25 cellular contexts compared by ENCODE assay signal in the genomic region with DNA sequence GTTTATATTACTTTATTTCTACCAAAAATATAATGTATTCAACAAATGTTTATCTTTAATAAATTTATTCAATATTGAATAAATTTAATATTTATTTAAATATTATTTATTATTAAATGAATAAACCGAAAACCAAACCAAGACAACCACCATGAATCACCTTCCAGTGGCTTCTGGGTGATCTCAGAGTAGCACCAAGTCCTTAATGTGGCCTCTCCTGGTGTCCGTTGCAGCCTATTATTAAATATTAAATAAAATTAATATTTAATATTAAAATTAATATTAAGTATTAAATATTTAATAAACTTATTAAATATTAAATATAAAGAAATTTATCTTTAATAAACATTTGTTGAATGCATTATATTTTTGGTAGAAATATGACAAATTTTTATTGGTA.
"Had no signal": no experiment of that assay in that cellular context is flagged by ENCODE, and none has a peak within 500 bp of the region (broad histone marks: within the 10 kb centered on the region; RNA-seq: fewer than 3 reads in every experiment).

No MANE protein-coding gene starts in this region.

- DNase-seq: natural killer cell; occipital lobe; ovary; posterior cingulate gyrus; psoas muscle; right cardiac atrium; right lobe of liver; sigmoid colon; small intestine; stimulated activated CD4-positive, alpha-beta T cell treated with anti-CD3 and anti-CD28 coated beads, Interleukin-15, amount 100 ng/mL, for 24 hours; stimulated activated CD4-positive, alpha-beta T cell treated with anti-CD3 and anti-CD28 coated beads, Interleukin-2, amount 100 ng/mL, for 24 hours; stimulated activated CD4-positive, alpha-beta T cell treated with anti-CD3 and anti-CD28 coated beads, Interleukin-2, amount 100 ng/mL, for 48 hours; stimulated activated CD4-positive, alpha-beta T cell treated with anti-CD3 and anti-CD28 coated beads, Interleukin-4, amount 100 ng/mL, for 24 hours; stimulated activated naive B cell treated with anti-CD40 and anti-IgM and Interleukin-4, amounts not matched to agents 10 μg/mL and 1 μg/mL and 100 μg/mL, for 72 hours; stimulated activated naive CD4-positive, alpha-beta T cell treated with Interleukin-2 at 50 U/mL for 16 hours; stomach; thyroid gland; trophoblast cell; upper lobe of left lung had no signal

- H3K4me1 Mint-ChIP-seq: natural killer cell; nephron; neural progenitor cell; stimulated activated effector memory CD8-positive, alpha-beta T cell treated with anti-CD3 and anti-CD28 coated beads, Interleukin-12 subunit alpha, Interleukin-12 subunit beta, amount 100 ng/mL, for 72 hours; stimulated activated naive B cell treated with anti-CD40 and anti-IgM and Interleukin-4, amounts not matched to agents 10 μg/mL and 1 μg/mL and 100 μg/mL, for 72 hours had no signal

- H3K27me3 Mint-ChIP-seq: stimulated activated naive B cell treated with anti-CD40 and anti-IgM and Interleukin-4, amounts not matched to agents 10 μg/mL and 1 μg/mL and 100 μg/mL, for 72 hours had no signal

- FAIRE-seq: small intestine, urothelium cell line had no signal

- H3K36me3 Mint-ChIP-seq: natural killer cell; neural progenitor cell; stimulated activated effector memory CD8-positive, alpha-beta T cell treated with anti-CD3 and anti-CD28 coated beads, Interleukin-12 subunit alpha, Interleukin-12 subunit beta, amount 100 ng/mL, for 72 hours; stimulated activated naive B cell treated with anti-CD40 and anti-IgM and Interleukin-4, amounts not matched to agents 10 μg/mL and 1 μg/mL and 100 μg/mL, for 72 hours had no signal

- H3K4me3 Mint-ChIP-seq: natural killer cell; nephron; neural progenitor cell; stimulated activated effector memory CD8-positive, alpha-beta T cell treated with anti-CD3 and anti-CD28 coated beads, Interleukin-12 subunit alpha, Interleukin-12 subunit beta, amount 100 ng/mL, for 72 hours; stimulated activated naive B cell treated with anti-CD40 and anti-IgM and Interleukin-4, amounts not matched to agents 10 μg/mL and 1 μg/mL and 100 μg/mL, for 72 hours; stimulated activated naive CD8-positive, alpha-beta T cell treated with anti-CD3 and anti-CD28 coated beads, Interleukin-15, Interleukin-2, amounts not matched to agents 100 ng/mL and 50 ng/mL, for 24 hours had no signal

- ATAC-seq: natural killer cell; psoas muscle; right cardiac atrium; right lobe of liver; stimulated activated naive B cell treated with anti-CD40 and anti-IgM and Interleukin-4, amounts not matched to agents 10 μg/mL and 1 μg/mL and 100 μg/mL, for 72 hours had no signal

- H3K27ac Mint-ChIP-seq: natural killer cell; nephron; neural progenitor cell; progenitor cell of endocrine pancreas; stimulated activated effector memory CD8-positive, alpha-beta T cell treated with anti-CD3 and anti-CD28 coated beads, Interleukin-12 subunit alpha, Interleukin-12 subunit beta, amount 100 ng/mL, for 72 hours; stimulated activated naive B cell treated with anti-CD40 and anti-IgM and Interleukin-4, amounts not matched to agents 10 μg/mL and 1 μg/mL and 100 μg/mL, for 72 hours; stimulated activated naive CD8-positive, alpha-beta T cell treated with anti-CD3 and anti-CD28 coated beads, Interleukin-15, Interleukin-2, amounts not matched to agents 100 ng/mL and 50 ng/mL, for 24 hours had no signal

- H3K9me3 Mint-ChIP-seq: natural killer cell; nephron; neural progenitor cell; stimulated activated effector memory CD8-positive, alpha-beta T cell treated with anti-CD3 and anti-CD28 coated beads, Interleukin-12 subunit alpha, Interleukin-12 subunit beta, amount 100 ng/mL, for 72 hours; stimulated activated naive B cell treated with anti-CD40 and anti-IgM and Interleukin-4, amounts not matched to agents 10 μg/mL and 1 μg/mL and 100 μg/mL, for 72 hours; stimulated activated naive CD8-positive, alpha-beta T cell treated with anti-CD3 and anti-CD28 coated beads, Interleukin-15, Interleukin-2, amounts not matched to agents 100 ng/mL and 50 ng/mL, for 24 hours had no signal
